Comparison of ENCODE assay signal across 16 cellular contexts in genomic region chr10:130737622-130738021, GRCh38.
DNase-seq lines count a peak whose midpoint lies in the region; ATAC-seq and TF ChIP-seq lines count a peak whose summit lies in the region.
"Had no signal": no experiment of that assay in that cellular context is flagged by ENCODE, and none has a peak within 500 bp of the region (broad histone marks: within the 10 kb centered on the region; RNA-seq: fewer than 3 reads in every experiment).

No MANE protein-coding gene starts in this region.

- H3K79me1 ChIP-seq in mesendoderm (ENCODE audit: low read length) = no peaks in the 10 kb centered on the region

- H3K4me1 ChIP-seq in Caco-2 = no peaks in the 10 kb centered on the region
- no peaks in the 10 kb centered on the region for H3K4me1 ChIP-seq in mesendoderm (ENCODE audit: control insufficient read depth, low read depth, low read length)

- intact Hi-C loops in Caco-2 (cut with micrococcal nuclease; ENCODE audit: unreplicated experiment) = no loop called here
- intact Hi-C loops in MCF 10A (cut with micrococcal nuclease) = no loop called here

- H3K4ac ChIP-seq in mesendoderm (ENCODE audit: low read depth, low read length) = no peak overlapping the region

- no peak overlapping the region for H3K23ac ChIP-seq in mesendoderm (ENCODE audit: low read length)

- H3K9me3 ChIP-seq in Caco-2 = no peaks in the 10 kb centered on the region
- H3K9me3 ChIP-seq: neutrophil had no signal

- H3K27ac ChIP-seq in mesendoderm (ENCODE audit: low read depth, low read length) = no peak overlapping the region
- H3K27ac ChIP-seq: neutrophil had no signal

- no peak overlapping the region for H3K9ac ChIP-seq in mesendoderm (ENCODE audit: low read length)

- no peak overlapping the region for H2BK5ac ChIP-seq in mesendoderm (ENCODE audit: low read length)

- no peak overlapping the region for H3K4me3 Mint-ChIP-seq in Caco-2 (ENCODE audit: unreplicated experiment)
- H3K4me3 Mint-ChIP-seq in MCF 10A (ENCODE audit: unreplicated experiment) = no peak overlapping the region
- H3K4me3 Mint-ChIP-seq: activated naive CD8-positive, alpha-beta T cell treated with anti-CD3 and anti-CD28 coated beads for 36 hours; stimulated activated memory B cell treated with anti-CD40 and anti-IgM and Interleukin-4, amounts not matched to agents 10 μg/mL and 1 μg/mL and 100 μg/mL, for 72 hours had no signal

- H3K36me3 Mint-ChIP-seq in Caco-2 (ENCODE audit: insufficient read depth, unreplicated experiment) (no peaks in the 10 kb centered on the region), MCF 10A (ENCODE audit: insufficient read depth, unreplicated experiment) (no peaks in the 10 kb centered on the region)
- H3K36me3 Mint-ChIP-seq: activated naive CD8-positive, alpha-beta T cell treated with anti-CD3 and anti-CD28 coated beads for 36 hours; stimulated activated memory B cell treated with anti-CD40 and anti-IgM and Interleukin-4, amounts not matched to agents 10 μg/mL and 1 μg/mL and 100 μg/mL, for 72 hours had no signal

- POLR2A ChIA-PET in Caco-2 (lab: Charles Lee) = no interaction called here
- POLR2A ChIA-PET in MCF 10A (lab: Yijun Ruan, JAX) = no interaction called here

- no peak overlapping the region for H3K27ac Mint-ChIP-seq in Caco-2 (ENCODE audit: unreplicated experiment)
- H3K27ac Mint-ChIP-seq in MCF 10A (ENCODE audit: low read depth, unreplicated experiment) = no peak overlapping the region
- H3K27ac Mint-ChIP-seq: activated naive CD8-positive, alpha-beta T cell treated with anti-CD3 and anti-CD28 coated beads for 36 hours; stimulated activated memory B cell treated with anti-CD40 and anti-IgM and Interleukin-4, amounts not matched to agents 10 μg/mL and 1 μg/mL and 100 μg/mL, for 72 hours had no signal

- H4K8ac ChIP-seq in mesendoderm (ENCODE audit: low read depth, low read length) = no peak overlapping the region

- no peak overlapping the region for H3K18ac ChIP-seq in mesendoderm (ENCODE audit: low read length)

- H3K9me3 Mint-ChIP-seq in Caco-2 (ENCODE audit: unreplicated experiment) (peaks cover 30% of the 10 kb centered on the region), MCF 10A (ENCODE audit: unreplicated experiment) (peaks cover 46% of the 10 kb centered on the region)
- H3K9me3 Mint-ChIP-seq: stimulated activated memory B cell treated with anti-CD40 and anti-IgM and Interleukin-4, amounts not matched to agents 10 μg/mL and 1 μg/mL and 100 μg/mL, for 72 hours had no signal

- H2AK5ac ChIP-seq in mesendoderm (ENCODE audit: low read length) = no peak overlapping the region

- H3K36me3 ChIP-seq in Caco-2 (ENCODE audit: control insufficient read depth, insufficient read depth, low read length) = no peaks in the 10 kb centered on the region
- H3K36me3 ChIP-seq in mesendoderm (ENCODE audit: control insufficient read depth, insufficient read depth, low read length) = no peaks in the 10 kb centered on the region
- H3K36me3 ChIP-seq: neutrophil had no signal

- CTCF ChIA-PET in Caco-2 (lab: Charles Lee) (no interaction called here), MCF 10A (lab: Yijun Ruan, JAX) (interaction anchor here (0.7 kb wide), 1 partner anchor 138 kb away, joined by 3 read pairs; no protein-coding TSS in a partner anchor)

- no peak overlapping the region for H2BK15ac ChIP-seq in mesendoderm (replicated peaks; ENCODE audit: low read depth)

- no peaks in the 10 kb centered on the region for H3K79me2 ChIP-seq in mesendoderm (ENCODE audit: control insufficient read depth, insufficient read depth, low read length)

- H3K27me3 Mint-ChIP-seq in Caco-2 (ENCODE audit: insufficient read depth, unreplicated experiment) = peaks cover 2% of the 10 kb centered on the region
- no peaks in the 10 kb centered on the region for H3K27me3 Mint-ChIP-seq in MCF 10A (ENCODE audit: insufficient read depth, unreplicated experiment)
- H3K27me3 Mint-ChIP-seq: stimulated activated memory B cell treated with anti-CD40 and anti-IgM and Interleukin-4, amounts not matched to agents 10 μg/mL and 1 μg/mL and 100 μg/mL, for 72 hours had no signal

- no peak overlapping the region for H4K5ac ChIP-seq in mesendoderm (ENCODE audit: low read length)

- BruUV-seq in Caco-2 (replicated peaks; lab: Mats Ljungman, UMichigan) (no TSS peak), MCF 10A (replicated peaks; lab: Mats Ljungman, UMichigan) (no TSS peak)

- H3K4me2 ChIP-seq in mesendoderm (ENCODE audit: low read length) = no peak overlapping the region

- TF ChIP-seq CTCF in Caco-2 (IDR thresholded peaks at IDR 0.05; ENCODE audit: insufficient read depth in 1 of 2, low read depth in 1 of 2, low read length in 1 of 2, severe bottlenecking in 1 of 2, unreplicated experiment in 1 of 2) (no peak), MCF 10A (IDR thresholded peaks at IDR 0.05; ENCODE audit: unreplicated experiment) (no peak)

- H3K56ac ChIP-seq in mesendoderm (ENCODE audit: low read length) = no peak overlapping the region

- H3K27me3 ChIP-seq in Caco-2 (replicated peaks; ENCODE audit: control insufficient read depth, insufficient read depth, low read length) (no peaks in the 10 kb centered on the region), mesendoderm (ENCODE audit: insufficient read depth, low read length, poor library complexity) (no peaks in the 10 kb centered on the region)
- H3K27me3 ChIP-seq: neutrophil had no signal

- WGBS in mesendoderm (ENCODE audit: extremely low coverage, insufficient coverage, low lambda C conversion rate) = no CpG with 5 or more reads among the region's 5 CpGs

- no peak for ATAC-seq in GM19328 (IDR thresholded peaks at IDR 0.05; ENCODE audit: unreplicated experiment)
- ATAC-seq: stimulated activated memory B cell treated with anti-CD40 and anti-IgM and Interleukin-4, amounts not matched to agents 10 μg/mL and 1 μg/mL and 100 μg/mL, for 72 hours had no signal

- H3K4me3 ChIP-seq in Caco-2 (ENCODE audit: low read depth, low read length) (no peak overlapping the region), mesendoderm (ENCODE audit: low read length) (no peak overlapping the region)
- H3K4me3 ChIP-seq in Jurkat, Clone E6-1 (ENCODE audit: low read length) = no peak overlapping the region

- H2BK120ac ChIP-seq in mesendoderm (ENCODE audit: low read depth, low read length) = no peak overlapping the region

- H3K4me1 Mint-ChIP-seq in Caco-2 (ENCODE audit: low read depth, unreplicated experiment) (no peaks in the 10 kb centered on the region), MCF 10A (ENCODE audit: insufficient read depth, unreplicated experiment) (no peaks in the 10 kb centered on the region)
- H3K4me1 Mint-ChIP-seq: stimulated activated memory B cell treated with anti-CD40 and anti-IgM and Interleukin-4, amounts not matched to agents 10 μg/mL and 1 μg/mL and 100 μg/mL, for 72 hours had no signal

- DNase-seq in Caco-2 (peak; percentile 6 to 12), MCF 10A (ENCODE audit: unreplicated experiment) (peak; percentile 14), mesendoderm (peak; percentile 72), NCI-H345 treated with DMSO at 0.1 percent for 48 hours (lab: John Stamatoyannopoulos, UW; ENCODE audit: unreplicated experiment) (no peak), NCI-H526 treated with DMSO at 0.1 percent for 48 hours (lab: John Stamatoyannopoulos, UW) (no peak), AML-193 (lab: John Stamatoyannopoulos, UW) (no peak)
- DNase-seq in Jurkat, Clone E6-1 (ENCODE audit: low read depth, low spot score) = peak; percentile 28
- DNase-seq: activated naive CD8-positive, alpha-beta T cell treated with anti-CD3 and anti-CD28 coated beads for 36 hours; central memory CD4-positive, alpha-beta T cell; GOT3; KG1; NCI-H1694; NCI-H524 treated with DMSO at 0.1 percent for 48 hours had no signal

Comparison
In these comparisons a context has a peak if more than half of its experiments do, and no peak if none do; other contexts are left out.
1. DNase-seq: peak in Caco-2 (2 of 2), Jurkat, Clone E6-1 (single experiment), MCF 10A (single experiment) and mesendoderm (single experiment); none in NCI-H345 treated with DMSO at 0.1 percent for 48 hours (single experiment), NCI-H526 treated with DMSO at 0.1 percent for 48 hours (single experiment) and AML-193 (0 of 2).